ENCODE assay signal across 26 cellular contexts in the genomic region with DNA sequence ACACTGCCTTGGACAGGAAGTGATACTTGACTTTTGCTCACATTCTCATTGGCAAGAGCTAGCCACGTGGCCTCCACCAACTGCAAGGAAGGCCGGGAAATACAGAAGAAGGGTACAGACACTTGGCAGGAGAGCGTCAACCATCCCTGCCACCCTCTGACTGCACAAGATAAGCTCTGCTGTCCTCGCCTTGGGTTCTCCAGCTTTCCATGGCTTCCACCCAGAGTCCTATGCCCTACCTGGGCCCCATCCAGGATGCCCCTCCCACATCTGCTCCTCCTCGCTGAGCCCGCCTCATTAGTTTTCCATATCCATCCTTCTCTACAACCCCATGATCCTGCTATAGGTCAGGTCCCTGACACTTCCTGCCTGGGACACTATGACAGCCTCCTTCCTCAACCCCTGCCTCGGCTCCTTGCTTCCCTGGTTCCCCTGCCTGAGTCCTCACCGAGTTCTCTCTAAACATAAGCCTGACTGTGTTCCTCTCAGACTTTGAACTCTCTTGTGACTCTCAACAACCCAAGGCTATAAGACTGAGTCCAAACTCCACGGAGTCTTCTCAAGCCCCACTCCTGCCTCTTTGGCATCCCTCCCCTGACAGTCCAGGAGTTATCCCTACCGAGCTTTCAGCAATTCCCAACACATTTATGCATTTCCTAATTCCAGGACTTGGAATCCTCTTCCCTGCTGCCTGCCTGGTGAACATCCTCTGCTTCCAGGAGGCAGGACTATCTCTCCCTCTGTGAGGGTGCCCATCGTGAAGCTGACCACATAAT. TPM values are rescaled to one million over a fixed set of nuclear protein-coding genes. Genes with fewer than 3 reads are reported as not detected.
DNase-seq lines count a peak whose midpoint lies in the region; ATAC-seq and TF ChIP-seq lines count a peak whose summit lies in the region.
"Had no signal": no experiment of that assay in that cellular context is flagged by ENCODE, and none has a peak within 500 bp of the region (broad histone marks: within the 10 kb centered on the region; RNA-seq: fewer than 3 reads in every experiment).

No MANE protein-coding gene starts in this region.

- H3K27ac ChIP-seq in heart left ventricle (no peak overlapping the region), right atrium auricular region (no peak overlapping the region), right cardiac atrium (ENCODE audit: low read length) (no peak overlapping the region), vagina (no peak overlapping the region), caudate nucleus (ENCODE audit: low read depth, low read length) (no peak overlapping the region)

- ATAC-seq in heart left ventricle = peak in 3 of 4 donors; percentile 34 to 66 (median 55)
- peak; percentile 44 to 59 for ATAC-seq in right cardiac atrium

- H3K4me3 ChIP-seq in heart left ventricle (no peak overlapping the region), right atrium auricular region (no peak overlapping the region), right cardiac atrium (ENCODE audit: low read length) (no peak overlapping the region), vagina (no peak overlapping the region)
- H3K4me3 ChIP-seq: lung had no signal

- peaks cover 0 to 18% (median 0%) of the 10 kb centered on the region in 12 donors for H3K9me3 ChIP-seq in heart left ventricle
- peaks cover 0 to 4% of the 10 kb centered on the region in 2 donors for H3K9me3 ChIP-seq in right atrium auricular region
- H3K9me3 ChIP-seq in right cardiac atrium (ENCODE audit: control insufficient read depth, low read length) = no peaks in the 10 kb centered on the region
- no peaks in the 10 kb centered on the region for H3K9me3 ChIP-seq in vagina

- H3K36me3 ChIP-seq in heart left ventricle (no peaks in the 10 kb centered on the region), right atrium auricular region (no peaks in the 10 kb centered on the region), vagina (no peaks in the 10 kb centered on the region)

- no peaks in the 10 kb centered on the region for H3K27me3 Mint-ChIP-seq in activated CD4-positive, alpha-beta memory T cell treated with anti-CD3 and anti-CD28 coated beads for 36 hours

- POLR2A ChIA-PET in activated CD4-positive, alpha-beta memory T cell treated with anti-CD3 and anti-CD28 coated beads for 36 hours (lab: Charles Lee) = no interaction called here

- WGBS in heart left ventricle, 4 donors = 76 to 80% (median 78%) methylated on average over 11 of the region's 11 CpGs
- 80% methylated on average over 11 of the region's 11 CpGs for WGBS in right cardiac atrium

- peaks cover 24% of the 10 kb centered on the region for H3K4me1 Mint-ChIP-seq in activated CD4-positive, alpha-beta memory T cell treated with anti-CD3 and anti-CD28 coated beads for 36 hours (ENCODE audit: low read depth)

- intact Hi-C loops in heart left ventricle (cut with DNase I) = no loop called here
- intact Hi-C loops in activated CD4-positive, alpha-beta memory T cell treated with anti-CD3 and anti-CD28 coated beads for 36 hours (cut with micrococcal nuclease) = no loop called here
- intact Hi-C loops in right cardiac atrium (cut with DNase I) = no loop called here
- intact Hi-C loops in vagina (cut with DNase I) = no loop called here

- H3K27ac Mint-ChIP-seq in activated CD4-positive, alpha-beta memory T cell treated with anti-CD3 and anti-CD28 coated beads for 36 hours = peak overlapping the region; percentile 16
- H3K27ac Mint-ChIP-seq: HFFc6 had no signal

- no peak overlapping the region for H3K4me3 Mint-ChIP-seq in activated CD4-positive, alpha-beta memory T cell treated with anti-CD3 and anti-CD28 coated beads for 36 hours
- H3K4me3 Mint-ChIP-seq: HFFc6 had no signal

- H3K4me1 ChIP-seq in heart left ventricle = peaks cover 0 to 11% (median 0%) of the 10 kb centered on the region in 12 donors
- no peaks in the 10 kb centered on the region for H3K4me1 ChIP-seq in right atrium auricular region
- no peaks in the 10 kb centered on the region for H3K4me1 ChIP-seq in right cardiac atrium (ENCODE audit: control insufficient read depth, insufficient read depth, low read length)
- H3K4me1 ChIP-seq in vagina = no peaks in the 10 kb centered on the region

- H3K36me3 Mint-ChIP-seq in activated CD4-positive, alpha-beta memory T cell treated with anti-CD3 and anti-CD28 coated beads for 36 hours = peaks cover 2% of the 10 kb centered on the region

- CTCF ChIA-PET in activated CD4-positive, alpha-beta memory T cell treated with anti-CD3 and anti-CD28 coated beads for 36 hours (lab: Charles Lee) = interaction anchor here (1.1 kb wide), 1 partner anchor 35 kb away, joined by 3 read pairs; no protein-coding TSS in a partner anchor

- DNase-seq in heart left ventricle (no peak), right atrium auricular region (ENCODE audit: low spot score) (no peak), right cardiac atrium (peak in 1 of 3 donors; percentile 34), vagina (ENCODE audit: extremely low spot score in 2 of 2) (peak; percentile 67 to 74), GDM1 (lab: John Stamatoyannopoulos, UW) (no peak), caudate nucleus (lab: John Stamatoyannopoulos, UW) (no peak)
- DNase-seq in activated CD4-positive, alpha-beta memory T cell treated with anti-CD3 and anti-CD28 coated beads for 36 hours = no peak
- no peak for DNase-seq in activated CD4-positive, CD25-positive, alpha-beta regulatory T cell treated with anti-CD3 and anti-CD28 coated beads, Interleukin-2, amount 50 U/mL, for 72 hours
- DNase-seq: DMS79; effector CD4-positive, alpha-beta T cell; erythroblast; foreskin fibroblast; HFFc6; hypothalamus; NCI-H1048; NCI-H187; NCI-H2227 treated with DMSO at 0.1 percent for 48 hours; OCI-M1; retina; stimulated activated CD4-positive, alpha-beta T cell treated with anti-CD3 and anti-CD28 coated beads, Interleukin-12 subunit alpha, Interleukin-12 subunit beta, amount 100 ng/mL, for 4 hours; trophoblast cell had no signal

- peaks cover 6% of the 10 kb centered on the region for H3K9me3 Mint-ChIP-seq in activated CD4-positive, alpha-beta memory T cell treated with anti-CD3 and anti-CD28 coated beads for 36 hours
- H3K9me3 Mint-ChIP-seq: HFFc6 had no signal

- TF ChIP-seq CTCF in heart left ventricle (IDR thresholded peaks at IDR 0.05) (no peak), right atrium auricular region (IDR thresholded peaks at IDR 0.05) (no peak), vagina (IDR thresholded peaks at IDR 0.05) (no peak)

- TF ChIP-seq POLR2A in heart left ventricle (IDR thresholded peaks at IDR 0.05) (no peak), vagina (IDR thresholded peaks at IDR 0.05) (no peak)

- H3K27me3 ChIP-seq in heart left ventricle (peaks cover 0 to 4% (median 0%) of the 10 kb centered on the region in 9 donors), right atrium auricular region (no peaks in the 10 kb centered on the region), right cardiac atrium (ENCODE audit: control insufficient read depth, insufficient read depth) (no peaks in the 10 kb centered on the region), vagina (no peaks in the 10 kb centered on the region)

RNA-seq across cellular contexts. Expression of gene GDF10, which starts 23.2 kb away (rescaled TPM):
- total RNA-seq in heart left ventricle (1 to 10 TPM in 1 of 9 donors, under 1 TPM in 6, not detected in 2; 0.22 to 1.6 (median 0.34) TPM), right atrium auricular region (1 to 10 TPM in 1 of 2 donors, under 1 TPM in 1; 0.63 to 1.9 TPM), right cardiac atrium (1 to 10 TPM; 1.8 to 4.3 (median 2.7) TPM), vagina (1.7 TPM)
- polyA plus RNA-seq in heart left ventricle (under 1 TPM in 1 of 2 donors, not detected in 1; 0.19 TPM), right cardiac atrium (2.2 TPM)
- total RNA-seq in activated CD4-positive, alpha-beta memory T cell treated with anti-CD3 and anti-CD28 coated beads for 36 hours = under 1 TPM; 0.50 to 0.56 TPM
- total RNA-seq: HFFc6, HT1080, LHCN-M2 had no signal

RNA-seq across cellular contexts. Expression of gene GDF2, which starts 45.5 kb away (rescaled TPM):
- total RNA-seq in heart left ventricle (not detected), right atrium auricular region (under 1 TPM in 1 of 2 donors, not detected in 1; 0.16 TPM), right cardiac atrium (under 1 TPM; 0.17 to 0.26 (median 0.23) TPM), vagina (not detected)
- polyA plus RNA-seq in heart left ventricle (not detected), right cardiac atrium (0.14 TPM)
- not detected for total RNA-seq in activated CD4-positive, alpha-beta memory T cell treated with anti-CD3 and anti-CD28 coated beads for 36 hours
- total RNA-seq: chondrocyte, HFFc6, HT1080, LHCN-M2, lung, omental fat pad had no signal
- polyA plus RNA-seq: lung had no signal

Comparison
In these comparisons a context has a peak if more than half of its experiments do, and no peak if none do; other contexts are left out.
1. DNase-seq: peak in vagina (2 of 2); none in heart left ventricle (0 of 5), right atrium auricular region (single experiment), activated CD4-positive, alpha-beta memory T cell treated with anti-CD3 and anti-CD28 coated beads for 36 hours (single experiment), GDM1 (single experiment), activated CD4-positive, CD25-positive, alpha-beta regulatory T cell treated with anti-CD3 and anti-CD28 coated beads, Interleukin-2, amount 50 U/mL, for 72 hours (single experiment) and caudate nucleus (0 of 61).